ENCODE assay signal across 18 cellular contexts in genomic region chr20:38569747-38570519, GRCh38. TPM values are rescaled to one million over a fixed set of nuclear protein-coding genes. Genes with fewer than 3 reads are reported as not detected.
DNase-seq lines count a peak whose midpoint lies in the region; ATAC-seq, FAIRE-seq and TF ChIP-seq lines count a peak whose summit lies in the region.
"Had no signal": no experiment of that assay in that cellular context is flagged by ENCODE, and none has a peak within 500 bp of the region (broad histone marks: within the 10 kb centered on the region; RNA-seq: fewer than 3 reads in every experiment).

No MANE protein-coding gene starts in this region.

- no peaks in the 10 kb centered on the region for H4K20me1 ChIP-seq in keratinocyte (ENCODE audit: control insufficient read depth, extremely low read depth, insufficient read depth, low read length)

- intact Hi-C loops in CD8-positive, alpha-beta T cell (cut with DNase I, micrococcal nuclease) = no loop called here
- intact Hi-C loops in Panc1 (cut with micrococcal nuclease; ENCODE audit: unreplicated experiment) = no loop called here

- BruUV-seq in Panc1 (replicated peaks; lab: Mats Ljungman, UMichigan) = no TSS peak

- H3K9me1 ChIP-seq in keratinocyte (ENCODE audit: control insufficient read depth, extremely low read depth, insufficient read depth, low read length) = no peaks in the 10 kb centered on the region

- no peak overlapping the region for H3K4me2 ChIP-seq in keratinocyte (ENCODE audit: control insufficient read depth, extremely low read depth, insufficient read depth, low read depth, low read length)

- H2AFZ ChIP-seq in keratinocyte (ENCODE audit: control insufficient read depth, low read length) = no peak overlapping the region

- H3K4me3 ChIP-seq in CD8-positive, alpha-beta T cell (ENCODE audit: low read depth, low read length) = no peak overlapping the region
- no peak overlapping the region for H3K4me3 ChIP-seq in Panc1 (ENCODE audit: low read depth in 2 of 2, low read length in 2 of 2)
- no peak overlapping the region for H3K4me3 ChIP-seq in keratinocyte (ENCODE audit: control insufficient read depth in 2 of 3, extremely low read depth in 1 of 3, insufficient read depth in 2 of 3, low read depth in 1 of 3, low read length in 3 of 3)
- H3K4me3 ChIP-seq: GM12878, HAP-1 had no signal

- POLR2A ChIA-PET in CD8-positive, alpha-beta T cell (lab: Charles Lee) = interaction anchor here (0.6 to 1.2 kb wide), 2 partner anchors 10 to 12 kb away, joined by 3 read pairs; no protein-coding TSS in a partner anchor
- POLR2A ChIA-PET in Panc1 (lab: Charles Lee) = no interaction called here

- H3K36me3 ChIP-seq in CD8-positive, alpha-beta T cell (ENCODE audit: insufficient read depth, low read length) = peaks cover 29% of the 10 kb centered on the region
- peaks cover 24% of the 10 kb centered on the region for H3K36me3 ChIP-seq in Panc1 (ENCODE audit: control insufficient read depth, insufficient read depth, low read length)
- peaks cover 11 to 19% of the 10 kb centered on the region in 2 experiments for H3K36me3 ChIP-seq in keratinocyte (ENCODE audit: control insufficient read depth in 2 of 2, extremely low read depth in 1 of 2, insufficient read depth in 2 of 2, low read length in 2 of 2)

- TF ChIP-seq CTCF in CD8-positive, alpha-beta T cell (IDR thresholded peaks at IDR 0.05) = no peak
- no peak for TF ChIP-seq CTCF in Panc1 (IDR thresholded peaks at IDR 0.05)
- TF ChIP-seq CTCF in keratinocyte (optimal IDR thresholded peaks at IDR 0.05 in 1 of 3, IDR thresholded peaks at IDR 0.05 in 1 of 3, conservative IDR thresholded peaks at IDR 0.05 in 1 of 3; ENCODE audit: extremely low read depth in 1 of 3, insufficient read depth in 2 of 3, low read length in 3 of 3) = no peak

- in situ Hi-C loops in Panc1 (cut with HindIII; ENCODE audit: low pct_unique_long_range_greater_than_20kb, low sequenced_read_pairs) = no loop called here

- H3K9me3 Mint-ChIP-seq in CD8-positive, alpha-beta T cell = no peaks in the 10 kb centered on the region

- dilution Hi-C loops in keratinocyte (cut with MboI; ENCODE audit: extremely low pct_ligation_motif_present, low sequenced_read_pairs) = no loop called here

- peaks cover 84% of the 10 kb centered on the region for H3K36me3 Mint-ChIP-seq in CD8-positive, alpha-beta T cell

- CTCF ChIA-PET in CD8-positive, alpha-beta T cell (lab: Charles Lee) = interaction anchor here (0.7 kb wide), 1 partner anchor 224 kb away, joined by 3 read pairs; no protein-coding TSS in a partner anchor
- CTCF ChIA-PET in Panc1 (lab: Charles Lee) = no interaction called here

- no peak overlapping the region for H3K9ac ChIP-seq in keratinocyte (ENCODE audit: control insufficient read depth, extremely low read depth, insufficient read depth, low read length)

- no peak for ATAC-seq in CD8-positive, alpha-beta T cell
- 0 out of 2 replicates have a peak, but pooled peaks have one; percentile 38 for ATAC-seq in Panc1
- ATAC-seq in HG02884 (IDR thresholded peaks at IDR 0.05; ENCODE audit: unreplicated experiment) = no peak
- ATAC-seq in GM18870 (IDR thresholded peaks at IDR 0.05; ENCODE audit: unreplicated experiment) = no peak
- ATAC-seq: GM12878 had no signal

- no peaks in the 10 kb centered on the region for H3K27me3 Mint-ChIP-seq in CD8-positive, alpha-beta T cell (ENCODE audit: low read depth)

- peak; percentile 17 for FAIRE-seq in keratinocyte (lab: Jason Lieb, UNC)
- FAIRE-seq: GM12878 had no signal

- H3K9me3 ChIP-seq in CD8-positive, alpha-beta T cell (ENCODE audit: low read length) = no peaks in the 10 kb centered on the region
- H3K9me3 ChIP-seq in Panc1 (ENCODE audit: control insufficient read depth, insufficient read depth, low read depth, low read length) (no peaks in the 10 kb centered on the region), keratinocyte (ENCODE audit: control insufficient read depth, low read depth, low read length) (no peaks in the 10 kb centered on the region)
- H3K9me3 ChIP-seq: HAP-1 had no signal

- H3K79me2 ChIP-seq in keratinocyte (ENCODE audit: control insufficient read depth, insufficient read depth, low read length) = no peaks in the 10 kb centered on the region

- DNase-seq in CD1c-positive myeloid dendritic cell (ENCODE audit: extremely low spot score) = peak; percentile 75
- DNase-seq in CD8-positive, alpha-beta T cell = no peak
- no peak for DNase-seq in Panc1 (ENCODE audit: low read depth, low spot score)
- no peak for DNase-seq in keratinocyte (ENCODE audit: low read depth, low spot score)
- DNase-seq in stimulated activated CD8-positive, alpha-beta memory T cell treated with anti-CD3 and anti-CD28 coated beads, Interleukin-4, amount 100 ng/mL, for 48 hours = no peak
- DNase-seq: Calu3, IMR-90, NCI-H1048, NCI-H345, NCI-H69, Right ventricle myocardium superior, SW 1271 had no signal

- H3K27ac ChIP-seq in CD8-positive, alpha-beta T cell (ENCODE audit: low read depth, low read length) = no peak overlapping the region
- H3K27ac ChIP-seq in Panc1 (ENCODE audit: low read length) (no peak overlapping the region), keratinocyte (ENCODE audit: control insufficient read depth, insufficient read depth, low read length) (no peak overlapping the region)

- H3K4me3 Mint-ChIP-seq in CD8-positive, alpha-beta T cell = no peak overlapping the region

- H3K4me1 Mint-ChIP-seq in CD8-positive, alpha-beta T cell (ENCODE audit: low read depth) = no peaks in the 10 kb centered on the region

- H3K27ac Mint-ChIP-seq in CD8-positive, alpha-beta T cell = peak overlapping the region; percentile 18

- no peaks in the 10 kb centered on the region for H3K27me3 ChIP-seq in CD8-positive, alpha-beta T cell (ENCODE audit: insufficient read depth, low read length)
- H3K27me3 ChIP-seq in Panc1 (ENCODE audit: control insufficient read depth, insufficient read depth, low read length) = no peaks in the 10 kb centered on the region
- no peaks in the 10 kb centered on the region for H3K27me3 ChIP-seq in keratinocyte (ENCODE audit: control insufficient read depth, extremely low read depth, insufficient read depth, low read length)

- no peaks in the 10 kb centered on the region for H3K4me1 ChIP-seq in CD8-positive, alpha-beta T cell (ENCODE audit: insufficient read depth, low read length)
- H3K4me1 ChIP-seq in Panc1 (ENCODE audit: control insufficient read depth, insufficient read depth, low read length) = no peaks in the 10 kb centered on the region
- H3K4me1 ChIP-seq in keratinocyte (ENCODE audit: control insufficient read depth, extremely low read depth, insufficient read depth, low read length) = no peaks in the 10 kb centered on the region
- H3K4me1 ChIP-seq: HAP-1 had no signal

RNA-seq across cellular contexts. Expression of gene ADIG, which starts 11.1 kb away (rescaled TPM):
- total RNA-seq in CD8-positive, alpha-beta T cell = not detected
- total RNA-seq in Panc1 (2021; ENCODE audit: unreplicated experiment) = not detected
- polyA plus RNA-seq in Panc1 (2012; ENCODE audit: insufficient read length) = not detected
- polyA plus RNA-seq in keratinocyte = not detected in 3 replicates
- polyA plus RNA-seq in keratinocyte (2011; ENCODE audit: low read depth) = not detected
- polyA plus RNA-seq in keratinocyte (2011; cell fraction: cytosol; rRNA removed) = not detected in 2 replicates
- polyA plus RNA-seq in keratinocyte (2011; cell fraction: nucleus; rRNA removed) = not detected in 2 replicates
- not detected in 2 replicates for polyA plus RNA-seq in keratinocyte (2012; ENCODE audit: low replicate concordance)
- not detected in 3 replicates for polyA minus RNA-seq in keratinocyte
- polyA minus RNA-seq in keratinocyte (2011; cell fraction: cytosol; rRNA and poly(A)+ RNA removed) = not detected
- polyA minus RNA-seq in keratinocyte (2011; cell fraction: nucleus; rRNA and poly(A)+ RNA removed) = not detected in 2 replicates
- total RNA-seq: Calu3, GM12878, IMR-90, Right ventricle myocardium superior had no signal
- polyA plus RNA-seq: AG04450, BJ, GM12878, IMR-90 had no signal

RNA-seq across cellular contexts. Expression of gene ARHGAP40, which starts 31.7 kb away (rescaled TPM):
- total RNA-seq in CD8-positive, alpha-beta T cell = not detected
- 0.18 TPM for total RNA-seq in Panc1 (2021; ENCODE audit: unreplicated experiment)
- not detected for polyA plus RNA-seq in Panc1 (2012; ENCODE audit: insufficient read length)
- polyA plus RNA-seq in keratinocyte = 1.0 to 1.9 TPM (median 1.2 TPM) in 3 replicates
- 2.3 TPM for polyA plus RNA-seq in keratinocyte (2011; ENCODE audit: low read depth)
- polyA plus RNA-seq in keratinocyte (2011; cell fraction: cytosol; rRNA removed) = 0.53 and 0.82 TPM in 2 replicates
- 7.2 and 10.2 TPM in 2 replicates for polyA plus RNA-seq in keratinocyte (2011; cell fraction: nucleus; rRNA removed)
- 1.1 and 5.5 TPM in 2 replicates for polyA plus RNA-seq in keratinocyte (2012; ENCODE audit: low replicate concordance)
- 0.70 to 1.2 TPM in 2 of 3 replicates, not detected in the other for polyA minus RNA-seq in keratinocyte
- polyA minus RNA-seq in keratinocyte (2011; cell fraction: cytosol; rRNA and poly(A)+ RNA removed) = 1.2 TPM
- 1.9 and 2.9 TPM in 2 replicates for polyA minus RNA-seq in keratinocyte (2011; cell fraction: nucleus; rRNA and poly(A)+ RNA removed)
- total RNA-seq: IMR-90, Right ventricle myocardium superior had no signal
- polyA plus RNA-seq: AG04450, BJ, IMR-90 had no signal
